ENCODE assay signal across 9 cellular contexts in the genomic region with DNA sequence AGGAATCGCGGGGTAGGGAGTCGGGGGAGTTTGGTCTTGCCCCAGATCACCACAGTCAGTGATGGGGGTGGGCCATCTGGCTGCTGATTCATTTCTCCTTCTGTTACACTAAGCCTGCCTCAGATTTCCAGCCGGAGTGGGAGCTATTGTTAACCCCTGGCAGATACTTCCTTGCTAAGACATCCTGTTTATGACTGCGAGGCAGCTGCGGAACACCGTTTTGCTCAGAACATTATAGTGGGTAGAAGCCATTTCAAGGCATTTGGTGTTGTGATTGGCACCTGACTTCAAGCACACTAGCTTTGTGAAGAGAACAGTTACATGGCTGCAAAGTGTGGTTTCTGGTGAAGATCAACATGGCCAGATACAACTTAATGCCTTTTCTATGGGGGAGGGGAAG.
DNase-seq lines count a peak whose midpoint lies in the region; ATAC-seq and TF ChIP-seq lines count a peak whose summit lies in the region.
"Had no signal": no experiment of that assay in that cellular context is flagged by ENCODE, and none has a peak within 500 bp of the region (broad histone marks: within the 10 kb centered on the region; RNA-seq: fewer than 3 reads in every experiment).

No MANE protein-coding gene starts in this region.

- in situ Hi-C loops in astrocyte of the spinal cord (cut with HindIII; ENCODE audit: low sequenced_read_pairs), result no loop called here

- H3K4me2 ChIP-seq in MM.1S (ENCODE audit: low read depth, low read length), result no peak overlapping the region

- TF ChIP-seq CTCF in astrocyte of the spinal cord (IDR thresholded peaks at IDR 0.05; ENCODE audit: low read depth, low read length), result no peak
- no peak for TF ChIP-seq CTCF in MM.1S (IDR thresholded peaks at IDR 0.05; ENCODE audit: low read length)

- H3K27ac ChIP-seq in MM.1S (ENCODE audit: low read length), result no peak overlapping the region

- no peaks in the 10 kb centered on the region for H3K9me3 ChIP-seq in MM.1S (replicated peaks; ENCODE audit: insufficient read depth, low read length)

- no peaks in the 10 kb centered on the region for H3K9me2 ChIP-seq in MM.1S (replicated peaks; ENCODE audit: insufficient read depth, low read length)

- no peaks in the 10 kb centered on the region for H3K79me2 ChIP-seq in MM.1S (ENCODE audit: low read length)

- H3K4me3 ChIP-seq in astrocyte of the spinal cord (ENCODE audit: low read depth, low read length), result no peak overlapping the region
- H3K4me3 ChIP-seq in MM.1S (ENCODE audit: low read length), result no peak overlapping the region

- H2AFZ ChIP-seq in MM.1S (ENCODE audit: low read length), result no peak overlapping the region

- peaks cover 5% of the 10 kb centered on the region; the same call in 1 of the 2 replicates for H4K20me1 ChIP-seq in MM.1S (ENCODE audit: insufficient read depth, low read length)

- H3F3A ChIP-seq in MM.1S (ENCODE audit: insufficient read depth, low read length), result peaks cover 12% of the 10 kb centered on the region

- H3K9ac ChIP-seq in MM.1S (ENCODE audit: low read length), result no peak overlapping the region

- peaks cover 21% of the 10 kb centered on the region for H3K4me1 ChIP-seq in MM.1S (ENCODE audit: low read length)

- no peaks in the 10 kb centered on the region for H3K36me3 ChIP-seq in MM.1S (replicated peaks; ENCODE audit: insufficient read depth, low read length)

- ATAC-seq in HG03175 (IDR thresholded peaks at IDR 0.05; ENCODE audit: unreplicated experiment), result no peak

- H3K27me3 ChIP-seq in MM.1S (replicated peaks; ENCODE audit: insufficient read depth, low read length), result no peaks in the 10 kb centered on the region

- DNase-seq in Daoy (ENCODE audit: low read depth) (peak; percentile 33), NCI-H82 treated with DMSO at 0.1 percent for 48 hours (lab: John Stamatoyannopoulos, UW; ENCODE audit: unreplicated experiment) (peak; percentile 2), astrocyte of the spinal cord (ENCODE audit: low read depth, low spot score) (peak; percentile 79), pulmonary artery endothelial cell (ENCODE audit: low read depth, low spot score) (peak; percentile 95), NCI-H345 treated with DMSO at 0.1 percent for 48 hours (lab: John Stamatoyannopoulos, UW; ENCODE audit: unreplicated experiment) (no peak), MM.1S (no peak), RPMI8226 (no peak)
- DNase-seq: NCI-H1436 treated with DMSO at 0.1 percent for 48 hours had no signal

Comparison
In these comparisons a context has a peak if more than half of its experiments do, and no peak if none do; other contexts are left out.
1. DNase-seq: peak in Daoy (single experiment), NCI-H82 treated with DMSO at 0.1 percent for 48 hours (single experiment), astrocyte of the spinal cord (single experiment) and pulmonary artery endothelial cell (single experiment); none in NCI-H345 treated with DMSO at 0.1 percent for 48 hours (single experiment), MM.1S (single experiment) and RPMI8226 (single experiment).